8 cellular contexts compared by ENCODE assay signal in the genomic region with DNA sequence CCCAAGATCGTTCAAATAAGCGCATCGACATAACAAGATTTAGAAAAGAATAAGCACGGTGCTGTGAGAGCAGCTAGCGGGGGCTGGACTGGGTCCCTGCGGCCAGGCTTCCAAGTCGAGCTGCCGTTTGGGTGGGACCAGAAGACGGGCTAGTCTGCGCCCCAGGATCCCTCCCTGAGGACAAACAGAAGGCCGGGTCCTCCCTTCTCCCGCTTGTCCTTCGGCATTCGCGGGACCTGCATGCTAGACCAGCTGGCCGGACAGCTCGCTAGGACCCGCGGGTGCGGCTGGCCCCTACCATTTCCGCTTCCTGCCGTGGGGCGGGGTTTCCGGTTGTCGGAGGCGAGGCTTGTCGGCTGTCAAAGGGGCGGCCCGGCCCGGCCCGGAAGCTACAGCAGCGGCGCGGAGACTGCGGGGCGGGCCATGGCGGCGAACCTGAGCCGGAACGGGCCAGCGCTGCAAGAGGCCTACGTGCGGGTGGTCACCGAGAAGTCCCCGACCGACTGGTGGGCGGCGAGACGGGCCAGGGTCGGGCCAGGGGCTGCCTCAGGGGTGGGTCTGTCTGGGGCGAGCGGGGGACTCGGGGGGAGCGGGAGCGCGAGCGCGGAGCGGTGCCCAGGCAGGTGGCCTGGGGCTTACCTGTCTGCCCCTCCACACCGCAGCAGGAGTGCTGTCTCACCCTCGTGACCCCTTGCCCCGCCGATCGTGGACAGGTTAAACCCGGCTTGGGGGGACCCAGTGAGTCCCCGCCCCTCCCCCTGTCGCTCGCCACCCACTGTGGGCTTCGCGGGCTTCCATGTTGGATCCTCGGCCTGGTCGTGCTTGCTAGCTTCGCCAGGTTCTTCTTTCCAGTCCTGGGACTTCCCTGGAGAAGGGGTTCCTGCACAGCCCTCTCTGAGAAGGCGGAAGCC. TPM values are rescaled to one million over a fixed set of nuclear protein-coding genes. Genes with fewer than 3 reads are reported as not detected.
DNase-seq lines count a peak whose midpoint lies in the region; ATAC-seq and TF ChIP-seq lines count a peak whose summit lies in the region.

A gene (plus strand): TSS at position 388 of the 911 bp plus-strand sequence. CDS start 36 bp downstream, at position 424.

- POLR2A ChIA-PET in OCI-LY7 (lab: Charles Lee) = interaction anchor here (0.7 to 1.2 kb wide), 7 partner anchors 23 to 955 kb away, joined by 3 to 6 read pairs (median 3); a partner anchor contains a TSS

- peak within 1 kb of the TSS; percentile 96 for H3K4me2 ChIP-seq in OCI-LY7 (ENCODE audit: low read length)

- H4K20me1 ChIP-seq in OCI-LY7 (ENCODE audit: insufficient read depth, low read length) = peaks cover 13% of the 10 kb centered on the region

- DNase-seq in Caki2 (ENCODE audit: low read depth) (peak; percentile 85), HUDEP-2 (lab: John Stamatoyannopoulos, UW; ENCODE audit: unreplicated experiment in 76 of 76) (peak in 74 of 76 experiments; percentile 23 to 94 (median 80)), OCI-LY7 (ENCODE audit: low spot score) (peak; percentile 89), activated T-cell treated with anti-CD3 and anti-CD28 coated beads for 48 hours (ENCODE audit: low read depth) (peak; percentile 90), epithelial cell of prostate (ENCODE audit: low read depth, low spot score) (no peak)
- peak; percentile 80 to 83 for DNase-seq in stimulated activated CD8-positive, alpha-beta memory T cell treated with anti-CD3 and anti-CD28 coated beads, Interleukin-4, amount 100 ng/mL, for 4 hours (ENCODE audit: low read depth in 2 of 2, low spot score in 1 of 2)

- CTCF ChIA-PET in OCI-LY7 (lab: Charles Lee; ENCODE audit: unreplicated experiment) = interaction anchor here (0.8 kb wide), 1 partner anchor 56 kb away, joined by 3 read pairs; no protein-coding TSS in a partner anchor

- H3K4me1 ChIP-seq in OCI-LY7 (ENCODE audit: insufficient read depth, low read length, poor library complexity, severe bottlenecking) (peaks cover 42% of the 10 kb centered on the region), mucosa of rectum (ENCODE audit: control insufficient read depth in 2 of 2, insufficient read depth in 2 of 2, low read length in 2 of 2) (peaks cover 26 to 29% of the 10 kb centered on the region in 2 donors)

- H3K9me3 ChIP-seq in OCI-LY7 (ENCODE audit: low read length) (no peaks in the 10 kb centered on the region), mucosa of rectum (ENCODE audit: control insufficient read depth in 2 of 2, low read length in 2 of 2) (no peaks in the 10 kb centered on the region)

- BruUV-seq in OCI-LY7 (replicated peaks; lab: Mats Ljungman, UMichigan) = no TSS peak

- H3K79me2 ChIP-seq in OCI-LY7 (ENCODE audit: insufficient read depth, low read depth, low read length) = peaks cover 39% of the 10 kb centered on the region

- H3K9me2 ChIP-seq in OCI-LY7 (ENCODE audit: insufficient read depth, low read length) = no peaks in the 10 kb centered on the region

- peak; percentile 58 for ATAC-seq in GM21367 (IDR thresholded peaks at IDR 0.05; ENCODE audit: unreplicated experiment)

- H3K36me3 ChIP-seq in OCI-LY7 (ENCODE audit: insufficient read depth, low read length) (peaks cover 19% of the 10 kb centered on the region), mucosa of rectum (ENCODE audit: control insufficient read depth in 2 of 2, insufficient read depth in 2 of 2, low read length in 2 of 2) (peaks cover 6 to 8% of the 10 kb centered on the region in 2 donors)

- intact Hi-C loops in OCI-LY7 (cut with micrococcal nuclease; ENCODE audit: unreplicated experiment) = loop anchor here (1.0 kb wide), 1 partner anchor 152 kb away; no protein-coding TSS in a partner anchor

- H3K27ac ChIP-seq in OCI-LY7 (ENCODE audit: low read depth, low read length, poor library complexity, severe bottlenecking) = peak within 1 kb of the TSS; percentile 80
- H3K27ac ChIP-seq in epithelial cell of prostate = peak within 1 kb of the TSS; percentile 79
- H3K27ac ChIP-seq in mucosa of rectum (ENCODE audit: low read depth in 2 of 2, low read length in 2 of 2) = peak within 1 kb of the TSS; percentile 92

- no peaks in the 10 kb centered on the region for H3K27me3 ChIP-seq in mucosa of rectum (ENCODE audit: control insufficient read depth in 2 of 2, insufficient read depth in 2 of 2, low read length in 2 of 2)

- H2AFZ ChIP-seq in OCI-LY7 (ENCODE audit: low read length) = peak within 1 kb of the TSS; percentile 70

- peak within 1 kb of the TSS; percentile 92 for H3K4me3 ChIP-seq in OCI-LY7 (ENCODE audit: low read depth, low read length, poor library complexity, severe bottlenecking)
- H3K4me3 ChIP-seq in mucosa of rectum (ENCODE audit: low read length in 2 of 2) = peak within 1 kb of the TSS; percentile 93 to 94

- H3K9ac ChIP-seq in mucosa of rectum (ENCODE audit: low read depth in 1 of 2, low read length in 2 of 2) = peak within 1 kb of the TSS; percentile 93 to 95

- TF ChIP-seq CTCF in OCI-LY7 (conservative IDR thresholded peaks at IDR 0.05; ENCODE audit: low read length) = no peak

- in situ Hi-C loops in Caki2 (cut with HindIII; ENCODE audit: low pct_unique_long_range_greater_than_20kb, low sequenced_read_pairs) = no loop called here

RNA-seq across cellular contexts. Expression of the gene that starts here (rescaled TPM):
- 137 and 174 TPM in 2 replicates for total RNA-seq in Caki2 (2014; rRNA removed; shearing (Covaris generic); ENCODE audit: low replicate concordance)
- total RNA-seq in OCI-LY7 (2014; rRNA removed; shearing (Covaris generic)) = 124 and 133 TPM in 2 replicates
- total RNA-seq in OCI-LY7 (2022) = 121 and 137 TPM in 2 replicates
